Comparison of ENCODE assay signal across 9 cellular contexts in the genomic region with DNA sequence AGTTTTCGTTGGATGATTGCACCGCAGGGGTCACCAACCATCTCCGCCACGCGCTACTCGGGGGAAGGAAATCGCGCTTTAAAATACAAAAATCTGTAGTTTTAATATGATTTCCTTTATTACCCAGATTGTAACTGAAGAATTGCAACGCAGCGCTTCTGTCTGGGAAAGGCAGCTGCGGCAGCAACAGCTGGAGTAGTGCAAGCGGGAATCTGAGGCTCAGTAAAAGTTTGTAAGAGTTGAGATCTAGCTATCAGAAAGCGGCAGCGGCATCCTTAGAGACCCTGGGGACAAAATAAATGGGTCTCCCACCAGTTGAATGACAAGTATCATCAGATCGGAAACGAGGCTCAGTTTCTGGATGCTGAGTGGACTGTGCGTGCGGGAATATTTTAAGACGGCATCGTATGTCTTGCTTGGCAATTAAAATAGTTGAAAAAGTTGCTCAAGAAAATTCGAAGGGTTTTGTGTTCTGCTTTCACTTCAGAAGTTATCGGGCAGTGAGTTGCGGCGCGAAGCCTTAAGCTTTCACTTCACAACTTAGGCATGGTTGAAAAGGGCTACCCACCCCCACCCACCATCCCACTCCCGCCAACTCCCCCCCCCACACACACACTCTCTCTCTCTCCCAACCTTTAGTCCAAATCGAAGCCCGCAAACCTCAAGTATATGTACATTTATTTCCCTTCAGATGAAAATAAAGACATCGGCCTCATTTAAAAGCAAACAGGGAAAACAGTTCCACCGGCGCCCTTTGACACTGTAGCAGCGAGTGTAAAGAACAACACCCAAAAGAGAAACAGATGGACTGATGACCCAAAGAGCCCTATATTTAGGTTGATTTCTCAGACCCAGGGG. TPM values are rescaled to one million over a fixed set of nuclear protein-coding genes. Genes with fewer than 3 reads are reported as not detected.
DNase-seq lines count a peak whose midpoint lies in the region; ATAC-seq, FAIRE-seq and TF ChIP-seq lines count a peak whose summit lies in the region.
"Had no signal": no experiment of that assay in that cellular context is flagged by ENCODE, and none has a peak within 500 bp of the region (broad histone marks: within the 10 kb centered on the region; RNA-seq: fewer than 3 reads in every experiment).

No MANE protein-coding gene starts in this region.

- no peaks in the 10 kb centered on the region for H3K79me2 ChIP-seq in keratinocyte (ENCODE audit: control insufficient read depth, insufficient read depth, low read length)

- H3K27ac ChIP-seq in keratinocyte (ENCODE audit: control insufficient read depth, insufficient read depth, low read length) (no peak overlapping the region), stomach smooth muscle (ENCODE audit: low read length) (peak overlapping the region; percentile 90)

- H3K9me1 ChIP-seq in keratinocyte (ENCODE audit: control insufficient read depth, extremely low read depth, insufficient read depth, low read length), result peaks cover 2% of the 10 kb centered on the region

- H3K27me3 ChIP-seq in keratinocyte (ENCODE audit: control insufficient read depth, extremely low read depth, insufficient read depth, low read length) (peaks cover 86% of the 10 kb centered on the region), stomach smooth muscle (ENCODE audit: control insufficient read depth in 1 of 2, insufficient read depth in 2 of 2, low read length in 2 of 2) (peaks cover 2 to 84% of the 10 kb centered on the region in 2 donors)

- peak overlapping the region; percentile 96 for H3K4me2 ChIP-seq in keratinocyte (ENCODE audit: control insufficient read depth, extremely low read depth, insufficient read depth, low read depth, low read length)

- no peaks in the 10 kb centered on the region for H3K9me3 ChIP-seq in keratinocyte (ENCODE audit: control insufficient read depth, low read depth, low read length)
- H3K9me3 ChIP-seq in stomach smooth muscle (ENCODE audit: control insufficient read depth in 2 of 2, low read length in 2 of 2), result peaks cover 0 to 3% of the 10 kb centered on the region in 2 donors

- no peak for TF ChIP-seq CTCF in keratinocyte (optimal IDR thresholded peaks at IDR 0.05 in 1 of 3, IDR thresholded peaks at IDR 0.05 in 1 of 3, conservative IDR thresholded peaks at IDR 0.05 in 1 of 3; ENCODE audit: extremely low read depth in 1 of 3, insufficient read depth in 2 of 3, low read length in 3 of 3)

- H3K9ac ChIP-seq in keratinocyte (ENCODE audit: control insufficient read depth, extremely low read depth, insufficient read depth, low read length) (no peak overlapping the region), stomach smooth muscle (ENCODE audit: low read length in 2 of 2) (peak overlapping the region; percentile 39 to 87)

- H3K36me3 ChIP-seq in keratinocyte (ENCODE audit: control insufficient read depth in 2 of 2, extremely low read depth in 1 of 2, insufficient read depth in 2 of 2, low read length in 2 of 2) (no peaks in the 10 kb centered on the region), stomach smooth muscle (ENCODE audit: control insufficient read depth in 2 of 2, insufficient read depth in 2 of 2, low read length in 2 of 2) (no peaks in the 10 kb centered on the region)

- dilution Hi-C loops in keratinocyte (cut with MboI; ENCODE audit: extremely low pct_ligation_motif_present, low sequenced_read_pairs), result no loop called here

- no peak for FAIRE-seq in keratinocyte (lab: Jason Lieb, UNC)

- peak; percentile 23 for DNase-seq in activated CD4-positive, alpha-beta T cell treated with anti-CD3 and anti-CD28 coated beads for 48 hours
- no peak for DNase-seq in activated CD4-positive, alpha-beta T cell treated with anti-CD3 and anti-CD28 coated beads, Interleukin-2, amount 50 U/mL, for 1 hour
- DNase-seq in astrocyte of the hippocampus (ENCODE audit: low read depth, low spot score), result peak; percentile 48
- no peak for DNase-seq in keratinocyte (ENCODE audit: low read depth, low spot score)
- no peak for DNase-seq in germinal center (ENCODE audit: low spot score)
- DNase-seq: DND-41 had no signal

- H2AFZ ChIP-seq in keratinocyte (ENCODE audit: control insufficient read depth, low read length), result peak overlapping the region; percentile 63

- no peak for ATAC-seq in HG03025 (IDR thresholded peaks at IDR 0.05; ENCODE audit: low FRiP score, unreplicated experiment)
- no peak for ATAC-seq in HG03354 (IDR thresholded peaks at IDR 0.05; ENCODE audit: poor library complexity, severe bottlenecking, unreplicated experiment)

- H3K4me3 ChIP-seq in keratinocyte (ENCODE audit: control insufficient read depth in 2 of 3, extremely low read depth in 1 of 3, insufficient read depth in 2 of 3, low read depth in 1 of 3, low read length in 3 of 3), result peak overlapping the region; percentile 44 to 76 (median 67)
- peak overlapping the region; percentile 67 to 88 for H3K4me3 ChIP-seq in stomach smooth muscle (ENCODE audit: low read length in 2 of 2)

- H3K4me1 ChIP-seq in keratinocyte (ENCODE audit: control insufficient read depth, extremely low read depth, insufficient read depth, low read length) (peaks cover 12% of the 10 kb centered on the region), stomach smooth muscle (ENCODE audit: control insufficient read depth, insufficient read depth, low read length) (peaks cover 36% of the 10 kb centered on the region)

- H4K20me1 ChIP-seq in keratinocyte (ENCODE audit: control insufficient read depth, extremely low read depth, insufficient read depth, low read length), result peaks cover 7% of the 10 kb centered on the region

RNA-seq across cellular contexts. Expression of gene MECOM, which starts 2.6 kb away (rescaled TPM):
- polyA plus RNA-seq in keratinocyte, result 5.2 to 11.9 TPM (median 7.1 TPM) in 3 replicates
- polyA plus RNA-seq in keratinocyte (2011; ENCODE audit: low read depth), result 0.44 TPM
- polyA plus RNA-seq in keratinocyte (2011; cell fraction: cytosol; rRNA removed), result 3.7 and 5.2 TPM in 2 replicates
- polyA plus RNA-seq in keratinocyte (2011; cell fraction: nucleus; rRNA removed), result 7.5 and 8.6 TPM in 2 replicates
- 0.90 and 7.8 TPM in 2 replicates for polyA plus RNA-seq in keratinocyte (2012; ENCODE audit: low replicate concordance)
- 11.1 to 19.9 TPM (median 15.2 TPM) in 3 replicates for polyA minus RNA-seq in keratinocyte
- polyA minus RNA-seq in keratinocyte (2011; cell fraction: cytosol; rRNA and poly(A)+ RNA removed), result 6.7 TPM
- 14.5 and 19.9 TPM in 2 replicates for polyA minus RNA-seq in keratinocyte (2011; cell fraction: nucleus; rRNA and poly(A)+ RNA removed)

Comparison
In these comparisons a context has a peak if more than half of its experiments do, and no peak if none do; other contexts are left out.
1. DNase-seq: peak in activated CD4-positive, alpha-beta T cell treated with anti-CD3 and anti-CD28 coated beads for 48 hours (single experiment) and astrocyte of the hippocampus (single experiment); none in activated CD4-positive, alpha-beta T cell treated with anti-CD3 and anti-CD28 coated beads, Interleukin-2, amount 50 U/mL, for 1 hour (single experiment), keratinocyte (single experiment) and germinal center (single experiment).